Comparison of ENCODE assay signal across 11 cellular contexts in the genomic region with DNA sequence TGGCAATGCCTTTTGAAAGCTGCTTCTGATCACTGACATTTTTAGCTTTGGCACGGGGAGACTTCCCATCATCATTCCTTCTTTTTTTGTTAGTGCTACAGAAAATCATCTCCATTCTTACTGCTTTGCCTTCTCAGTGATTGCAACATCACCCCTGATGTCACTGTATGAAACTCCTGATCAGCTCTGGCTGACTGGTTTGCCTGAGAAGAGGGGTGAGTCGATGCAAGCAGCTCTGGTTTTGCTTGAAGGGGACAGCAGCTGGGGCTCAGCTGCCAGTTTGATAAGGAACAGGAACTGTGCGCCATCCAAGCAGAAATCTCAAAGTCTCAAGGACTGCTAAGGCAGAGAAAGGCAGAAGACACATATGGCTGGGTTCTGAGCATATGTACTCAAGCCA.
A peak's percentile ranks its signal among the peaks of the same experiment; 100 is the strongest.
DNase-seq lines count a peak whose midpoint lies in the region; ATAC-seq, FAIRE-seq and TF ChIP-seq lines count a peak whose summit lies in the region.
"Had no signal": no experiment of that assay in that cellular context is flagged by ENCODE, and none has a peak within 500 bp of the region (broad histone marks: within the 10 kb centered on the region; RNA-seq: fewer than 3 reads in every experiment).

No MANE protein-coding gene starts in this region.

- no peak overlapping the region for H2BK15ac ChIP-seq in mesendoderm (replicated peaks; ENCODE audit: low read depth)

- no CpG with 5 or more reads among the region's 3 CpGs for WGBS in mesendoderm (ENCODE audit: extremely low coverage, insufficient coverage, low lambda C conversion rate)

- H3K56ac ChIP-seq in mesendoderm (ENCODE audit: low read length) = no peak overlapping the region

- in situ Hi-C loops in brain microvascular endothelial cell (cut with HindIII; ENCODE audit: low pct_ligation_motif_present, low sequenced_read_pairs) (no loop called here), ACHN (cut with HindIII; ENCODE audit: low pct_ligation_motif_present, low pct_unique_long_range_greater_than_20kb, low sequenced_read_pairs) (no loop called here)

- H3K9me3 ChIP-seq in BLaER1 = peaks cover 6% of the 10 kb centered on the region; the same call in 1 of the 2 replicates

- TF ChIP-seq CTCF in brain microvascular endothelial cell (IDR thresholded peaks at IDR 0.05; ENCODE audit: low read depth, low read length, missing control alignments) = no peak

- no peak overlapping the region for H3K23ac ChIP-seq in mesendoderm (ENCODE audit: low read length)

- H3K18ac ChIP-seq in mesendoderm (ENCODE audit: low read length) = no peak overlapping the region

- H2BK5ac ChIP-seq in mesendoderm (ENCODE audit: low read length) = no peak overlapping the region

- H3K4me1 ChIP-seq in BLaER1 = peaks cover 32% of the 10 kb centered on the region
- no peaks in the 10 kb centered on the region for H3K4me1 ChIP-seq in mesendoderm (ENCODE audit: control insufficient read depth, low read depth, low read length)

- no peak for FAIRE-seq in GM19239 (lab: Jason Lieb, UNC)

- no peaks in the 10 kb centered on the region for H3K79me1 ChIP-seq in mesendoderm (ENCODE audit: low read length)

- ATAC-seq in HG03196 (IDR thresholded peaks at IDR 0.05; ENCODE audit: unreplicated experiment) (peak; percentile 71), HG03457 (IDR thresholded peaks at IDR 0.05; ENCODE audit: unreplicated experiment) (no peak)
- ATAC-seq: Panc1 had no signal

- no peak overlapping the region for H4K8ac ChIP-seq in mesendoderm (ENCODE audit: low read depth, low read length)

- no peak overlapping the region for H3K4ac ChIP-seq in mesendoderm (ENCODE audit: low read depth, low read length)

- peak overlapping the region; percentile 56 for H3K4me2 ChIP-seq in BLaER1
- H3K4me2 ChIP-seq in mesendoderm (ENCODE audit: low read length) = no peak overlapping the region

- no peak overlapping the region for H2AK5ac ChIP-seq in mesendoderm (ENCODE audit: low read length)

- no peak overlapping the region for H4K5ac ChIP-seq in mesendoderm (ENCODE audit: low read length)

- no peak overlapping the region for H2BK120ac ChIP-seq in mesendoderm (ENCODE audit: low read depth, low read length)

- no peaks in the 10 kb centered on the region for H3K36me3 ChIP-seq in BLaER1
- no peaks in the 10 kb centered on the region for H3K36me3 ChIP-seq in brain microvascular endothelial cell (replicated peaks)
- no peaks in the 10 kb centered on the region for H3K36me3 ChIP-seq in mesendoderm (ENCODE audit: control insufficient read depth, insufficient read depth, low read length)
- H3K36me3 ChIP-seq: tibial nerve had no signal

- H3K79me2 ChIP-seq in mesendoderm (ENCODE audit: control insufficient read depth, insufficient read depth, low read length) = no peaks in the 10 kb centered on the region

- DNase-seq in brain microvascular endothelial cell (peak; percentile 56), mesendoderm (peak; percentile 30), cerebellar nuclear complex (lab: John Stamatoyannopoulos, UW) (no peak), GM19239 (ENCODE audit: insufficient read length, low spot score) (no peak), ACHN (no peak)
- DNase-seq: activated CD4-positive, alpha-beta T cell treated with anti-CD3 and anti-CD28 coated beads for 48 hours had no signal

- H3K4me3 ChIP-seq in BLaER1 (no peak overlapping the region), brain microvascular endothelial cell (ENCODE audit: low read depth, low read length) (no peak overlapping the region), mesendoderm (ENCODE audit: low read length) (no peak overlapping the region)
- H3K4me3 ChIP-seq: tibial nerve had no signal

- H3K9ac ChIP-seq in BLaER1 = 0 out of 2 replicates have a peak overlapping the region, but pooled peaks have one; percentile 12
- no peak overlapping the region for H3K9ac ChIP-seq in mesendoderm (ENCODE audit: low read length)

- no peaks in the 10 kb centered on the region for H4K20me1 ChIP-seq in BLaER1

- H3K27ac ChIP-seq in BLaER1 (peak overlapping the region; percentile 53; the same call in 1 of the 2 replicates), brain microvascular endothelial cell (no peak overlapping the region), mesendoderm (ENCODE audit: low read depth, low read length) (no peak overlapping the region)
- H3K27ac ChIP-seq: tibial nerve had no signal

- no peaks in the 10 kb centered on the region for H3K27me3 ChIP-seq in BLaER1
- no peaks in the 10 kb centered on the region for H3K27me3 ChIP-seq in brain microvascular endothelial cell (replicated peaks)
- no peaks in the 10 kb centered on the region for H3K27me3 ChIP-seq in mesendoderm (ENCODE audit: insufficient read depth, low read length, poor library complexity)
- H3K27me3 ChIP-seq: tibial nerve had no signal

Comparison
In these comparisons a context has a peak if more than half of its experiments do, and no peak if none do; other contexts are left out.
1. DNase-seq: peak in brain microvascular endothelial cell (single experiment) and mesendoderm (single experiment); none in cerebellar nuclear complex (0 of 2), GM19239 (single experiment) and ACHN (single experiment).